16 cellular contexts compared by ENCODE assay signal in the genomic region with DNA sequence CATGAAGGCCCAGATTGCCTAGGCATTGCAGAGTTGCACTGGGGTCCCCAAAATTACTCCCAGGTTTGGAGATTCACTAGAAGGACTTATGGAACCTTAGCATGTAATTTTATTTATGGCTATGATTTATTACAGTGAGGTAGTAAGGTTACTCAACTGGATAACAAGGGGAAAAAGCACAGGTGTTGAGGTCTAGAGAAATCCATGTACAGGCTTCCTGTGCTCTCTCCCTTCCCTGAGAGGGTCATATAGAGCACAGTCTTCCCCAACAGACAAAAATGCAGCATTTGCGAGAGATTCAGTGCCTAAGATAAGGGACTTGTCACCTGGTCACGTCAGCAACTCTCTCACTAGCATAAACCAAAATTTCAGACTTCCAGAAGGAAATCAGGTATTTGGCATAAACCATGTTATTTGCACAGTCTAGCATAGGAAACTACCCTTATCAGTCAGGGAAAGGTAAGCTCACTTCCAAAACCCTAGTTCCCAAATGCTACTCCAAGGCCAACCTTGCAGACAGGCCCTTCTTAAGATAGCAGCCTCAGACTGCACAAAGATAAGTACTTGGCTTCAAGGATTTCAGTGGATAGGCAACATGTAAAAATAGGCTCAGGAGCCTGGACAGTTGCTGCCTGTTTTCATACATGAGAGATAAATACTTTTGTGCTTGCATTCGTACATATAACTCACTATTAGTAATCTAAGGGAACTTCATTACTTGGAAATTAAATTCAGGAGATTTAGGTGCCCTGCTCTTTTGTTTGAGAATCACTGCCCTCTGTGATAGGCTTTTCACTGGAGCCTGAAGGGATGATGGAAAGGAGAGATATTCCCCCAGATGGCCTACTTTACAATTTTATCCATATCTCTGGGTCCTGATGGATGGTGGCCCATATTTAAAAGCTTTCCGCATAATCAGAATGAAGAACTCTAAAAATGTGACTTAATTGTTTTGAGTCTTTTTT.
DNase-seq lines count a peak whose midpoint lies in the region; ATAC-seq and TF ChIP-seq lines count a peak whose summit lies in the region.
"Had no signal": no experiment of that assay in that cellular context is flagged by ENCODE, and none has a peak within 500 bp of the region (broad histone marks: within the 10 kb centered on the region; RNA-seq: fewer than 3 reads in every experiment).

No MANE protein-coding gene starts in this region.

- no TSS peak for BruUV-seq in mammary epithelial cell (replicated peaks; lab: Mats Ljungman, UMichigan)

- intact Hi-C loops in body of pancreas (cut with DNase I) (no loop called here), upper lobe of right lung (cut with DNase I) (no loop called here), mammary epithelial cell (cut with micrococcal nuclease) (loop anchor here (5.0 to 10.0 kb wide), 3 partner anchors 184 to 676 kb away; no protein-coding TSS in a partner anchor)

- H3K9me3 ChIP-seq in body of pancreas (no peaks in the 10 kb centered on the region), upper lobe of right lung (no peaks in the 10 kb centered on the region), mammary epithelial cell (replicated peaks; ENCODE audit: insufficient read depth, low read length) (no peaks in the 10 kb centered on the region), suprapubic skin (no peaks in the 10 kb centered on the region)
- H3K9me3 ChIP-seq: Caco-2 had no signal

- no peaks in the 10 kb centered on the region for H3K36me3 ChIP-seq in body of pancreas (replicated peaks in 1 of 2; ENCODE audit: insufficient read depth in 1 of 2, low read depth in 2 of 2)
- no peaks in the 10 kb centered on the region for H3K36me3 ChIP-seq in upper lobe of right lung
- H3K36me3 ChIP-seq in mammary epithelial cell (ENCODE audit: insufficient read depth, low read length): no peaks in the 10 kb centered on the region
- H3K36me3 ChIP-seq in suprapubic skin: no peaks in the 10 kb centered on the region

- 45 to 48% methylated on average over 4 of the region's 4 CpGs for WGBS in body of pancreas, 2 donors
- WGBS in mammary epithelial cell (ENCODE audit: low coverage, missing lambda C conversion rate): 94% methylated on average over 4 of the region's 4 CpGs
- 98% methylated on average over 4 of the region's 4 CpGs for WGBS in suprapubic skin

- H3K27me3 ChIP-seq in body of pancreas (no peaks in the 10 kb centered on the region), upper lobe of right lung (no peaks in the 10 kb centered on the region), mammary epithelial cell (ENCODE audit: insufficient read depth, low read length) (no peaks in the 10 kb centered on the region), suprapubic skin (no peaks in the 10 kb centered on the region)

- DNase-seq in SK-N-DZ (ENCODE audit: low spot score): peak; percentile 75
- peak in 2 of 4 donors; percentile 15 to 26 for DNase-seq in body of pancreas
- DNase-seq in left kidney (ENCODE audit: low read depth, low spot score): peak; percentile 16
- DNase-seq in upper lobe of right lung: no peak
- DNase-seq in mammary epithelial cell: no peak
- DNase-seq in suprapubic skin (ENCODE audit: low spot score in 2 of 2): no peak
- DNase-seq in UCSD-AML1 (lab: John Stamatoyannopoulos, UW; ENCODE audit: unreplicated experiment): no peak
- DNase-seq: ACHN; Caco-2; CD4-positive, alpha-beta T cell; DMS153; DMS79; GDM1; GOT3; H9 had no signal

- no peak overlapping the region for H3K9ac ChIP-seq in mammary epithelial cell (ENCODE audit: insufficient read depth, low read length)

- H3K27ac ChIP-seq in body of pancreas (peak overlapping the region; percentile 4 to 58 (median 38)), upper lobe of right lung (no peak overlapping the region), mammary epithelial cell (ENCODE audit: insufficient read depth, low read depth, low read length) (no peak overlapping the region), suprapubic skin (no peak overlapping the region)
- H3K27ac ChIP-seq: C4-2B had no signal

- peaks cover 34% of the 10 kb centered on the region for H3K4me1 ChIP-seq in body of pancreas
- no peaks in the 10 kb centered on the region for H3K4me1 ChIP-seq in upper lobe of right lung
- peaks cover 21% of the 10 kb centered on the region for H3K4me1 ChIP-seq in mammary epithelial cell (ENCODE audit: insufficient read depth, low read length)
- H3K4me1 ChIP-seq in suprapubic skin: no peaks in the 10 kb centered on the region

- ATAC-seq in body of pancreas (peak; percentile 53), upper lobe of right lung (peak; percentile 33)

- TF ChIP-seq CTCF in body of pancreas (IDR thresholded peaks at IDR 0.05): no peak
- no peak for TF ChIP-seq CTCF in upper lobe of right lung (IDR thresholded peaks at IDR 0.05)
- TF ChIP-seq CTCF in mammary epithelial cell (conservative IDR thresholded peaks at IDR 0.05 in 1 of 2, IDR thresholded peaks at IDR 0.05 in 1 of 2; ENCODE audit: extremely low read depth in 1 of 2, insufficient read depth in 1 of 2, low read depth in 1 of 2, low read length in 2 of 2): no peak
- TF ChIP-seq CTCF in suprapubic skin (IDR thresholded peaks at IDR 0.05): no peak

- H3K4me3 ChIP-seq in body of pancreas (no peak overlapping the region), upper lobe of right lung (no peak overlapping the region), mammary epithelial cell (replicated peaks in 1 of 3; ENCODE audit: insufficient read depth in 1 of 3, low read depth in 2 of 3, low read length in 3 of 3) (no peak overlapping the region), suprapubic skin (no peak overlapping the region)

- CTCF ChIA-PET in mammary epithelial cell (lab: Charles Lee; ENCODE audit: low non-redundant PET): no interaction called here

- dilution Hi-C loops in mammary epithelial cell (cut with HindIII; ENCODE audit: low sequenced_read_pairs): no loop called here

- H4K20me1 ChIP-seq in mammary epithelial cell (ENCODE audit: insufficient read depth, low read length): no peaks in the 10 kb centered on the region

- in situ Hi-C loops in mammary epithelial cell (cut with MboI; ENCODE audit: low sequenced_read_pairs in 2 of 2): no loop called here

- no peak for TF ChIP-seq EP300 in suprapubic skin (IDR thresholded peaks at IDR 0.05)

- H2AFZ ChIP-seq in mammary epithelial cell (ENCODE audit: low read depth, low read length): no peak overlapping the region

- TF ChIP-seq POLR2A in body of pancreas (IDR thresholded peaks at IDR 0.05) (no peak), suprapubic skin (IDR thresholded peaks at IDR 0.05) (no peak)

- H3K4me2 ChIP-seq in mammary epithelial cell (ENCODE audit: insufficient read depth, low read depth, low read length): no peak overlapping the region

- no peaks in the 10 kb centered on the region for H3K79me2 ChIP-seq in mammary epithelial cell (ENCODE audit: insufficient read depth, low read length)

Comparison
In these comparisons a context has a peak if more than half of its experiments do, and no peak if none do; other contexts are left out.
1. DNase-seq: peak in SK-N-DZ (single experiment) and left kidney (single experiment); none in upper lobe of right lung (single experiment), mammary epithelial cell (single experiment), suprapubic skin (0 of 2) and UCSD-AML1 (single experiment).
2. H3K27ac ChIP-seq: peak in body of pancreas (4 of 4); none in upper lobe of right lung (single experiment), mammary epithelial cell (single experiment) and suprapubic skin (single experiment).